ENCODE assay signal across 1 cellular context in the genomic region with DNA sequence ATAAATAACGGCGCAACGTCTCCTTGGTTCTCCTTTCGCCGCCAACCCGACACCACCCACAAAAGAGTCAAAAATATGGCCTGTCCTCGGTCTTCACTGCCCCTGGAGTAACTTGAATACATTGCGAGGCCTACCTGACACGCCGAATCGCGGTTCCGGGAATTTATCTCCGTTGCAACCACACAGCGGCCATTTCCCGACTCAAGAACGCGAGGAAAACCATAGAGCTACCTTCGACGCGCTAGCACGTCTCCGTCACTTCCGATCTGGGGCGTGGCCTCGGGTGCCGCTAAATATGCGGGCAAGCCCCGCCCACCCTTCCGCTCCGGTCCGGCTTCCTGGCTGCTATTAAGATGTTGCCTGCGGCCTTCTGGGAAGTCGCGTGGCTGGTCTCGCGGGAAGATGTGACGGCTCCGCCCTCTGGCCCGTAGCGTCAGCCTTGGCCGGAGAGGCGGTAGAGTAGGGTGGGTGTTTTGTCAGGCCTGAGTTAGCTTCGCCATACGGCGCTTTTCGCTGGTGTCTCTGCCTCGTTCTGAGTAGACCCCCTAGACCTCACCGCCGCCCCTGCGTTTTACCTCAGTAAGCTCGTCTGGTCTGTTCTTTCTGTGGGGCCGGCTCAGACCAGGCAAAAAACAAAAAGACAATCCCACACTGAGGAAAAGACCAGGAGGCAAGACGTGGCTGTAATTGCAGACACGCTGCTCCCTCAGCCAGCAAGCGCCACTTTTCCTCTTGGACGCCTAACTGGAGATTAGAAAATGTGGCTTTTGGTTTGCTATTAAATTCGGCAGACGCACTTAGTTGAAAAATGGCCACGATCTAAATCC.
TF ChIP-seq lines count a peak whose summit lies in the region.

A gene with protein sequence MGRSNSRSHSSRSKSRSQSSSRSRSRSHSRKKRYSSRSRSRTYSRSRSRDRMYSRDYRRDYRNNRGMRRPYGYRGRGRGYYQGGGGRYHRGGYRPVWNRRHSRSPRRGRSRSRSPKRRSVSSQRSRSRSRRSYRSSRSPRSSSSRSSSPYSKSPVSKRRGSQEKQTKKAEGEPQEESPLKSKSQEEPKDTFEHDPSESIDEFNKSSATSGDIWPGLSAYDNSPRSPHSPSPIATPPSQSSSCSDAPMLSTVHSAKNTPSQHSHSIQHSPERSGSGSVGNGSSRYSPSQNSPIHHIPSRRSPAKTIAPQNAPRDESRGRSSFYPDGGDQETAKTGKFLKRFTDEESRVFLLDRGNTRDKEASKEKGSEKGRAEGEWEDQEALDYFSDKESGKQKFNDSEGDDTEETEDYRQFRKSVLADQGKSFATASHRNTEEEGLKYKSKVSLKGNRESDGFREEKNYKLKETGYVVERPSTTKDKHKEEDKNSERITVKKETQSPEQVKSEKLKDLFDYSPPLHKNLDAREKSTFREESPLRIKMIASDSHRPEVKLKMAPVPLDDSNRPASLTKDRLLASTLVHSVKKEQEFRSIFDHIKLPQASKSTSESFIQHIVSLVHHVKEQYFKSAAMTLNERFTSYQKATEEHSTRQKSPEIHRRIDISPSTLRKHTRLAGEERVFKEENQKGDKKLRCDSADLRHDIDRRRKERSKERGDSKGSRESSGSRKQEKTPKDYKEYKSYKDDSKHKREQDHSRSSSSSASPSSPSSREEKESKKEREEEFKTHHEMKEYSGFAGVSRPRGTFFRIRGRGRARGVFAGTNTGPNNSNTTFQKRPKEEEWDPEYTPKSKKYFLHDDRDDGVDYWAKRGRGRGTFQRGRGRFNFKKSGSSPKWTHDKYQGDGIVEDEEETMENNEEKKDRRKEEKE (minus strand): TSS at position 268 of the 827 bp plus-strand sequence. CDS start 9,980 bp downstream, outside the sequence.

TF ChIP-seq in HepG2, 621 proteins besides CTCF, POLR2A, EP300 and RAD21 (continued from another document and continues in another):
- TF ChIP-seq, protein P1, sequence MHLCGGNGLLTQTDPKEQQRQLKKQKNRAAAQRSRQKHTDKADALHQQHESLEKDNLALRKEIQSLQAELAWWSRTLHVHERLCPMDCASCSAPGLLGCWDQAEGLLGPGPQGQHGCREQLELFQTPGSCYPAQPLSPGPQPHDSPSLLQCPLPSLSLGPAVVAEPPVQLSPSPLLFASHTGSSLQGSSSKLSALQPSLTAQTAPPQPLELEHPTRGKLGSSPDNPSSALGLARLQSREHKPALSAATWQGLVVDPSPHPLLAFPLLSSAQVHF (CRISPR knock-in tag; IDR thresholded peaks at IDR 0.05): no peak
- TF ChIP-seq ZFX (CRISPR knock-in tag; IDR thresholded peaks at IDR 0.05; ENCODE audit: low read depth) (peak; percentile 98), RFX5 (IDR thresholded peaks at IDR 0.05; ENCODE audit: low read depth, low read length) (no peak; the same call in 1 of the 2 replicates), MAFK (conservative IDR thresholded peaks at IDR 0.05 in 1 of 2, IDR thresholded peaks at IDR 0.05 in 1 of 2; ENCODE audit: low read length in 2 of 2) (no peak), ISL2 (CRISPR knock-in tag; IDR thresholded peaks at IDR 0.05) (peak; percentile 40), ZNF44 (CRISPR knock-in tag; IDR thresholded peaks at IDR 0.05) (peak; percentile 99), ZNF547 (CRISPR knock-in tag; IDR thresholded peaks at IDR 0.05) (peak; percentile 96), TAF1 (CRISPR knock-in tag; IDR thresholded peaks at IDR 0.05) (peak; percentile 96), ZNF781 (CRISPR knock-in tag; IDR thresholded peaks at IDR 0.05; ENCODE audit: borderline replicate concordance, not compliant biosample characterization) (peak; percentile 87), SCMH1 (CRISPR knock-in tag; IDR thresholded peaks at IDR 0.05; ENCODE audit: borderline replicate concordance) (no peak), YEATS4 (CRISPR knock-in tag; IDR thresholded peaks at IDR 0.05; ENCODE audit: borderline replicate concordance) (peak; percentile 78), NPAS2 (CRISPR knock-in tag; IDR thresholded peaks at IDR 0.05; ENCODE audit: borderline replicate concordance) (no peak)
- TF ChIP-seq, protein P2, sequence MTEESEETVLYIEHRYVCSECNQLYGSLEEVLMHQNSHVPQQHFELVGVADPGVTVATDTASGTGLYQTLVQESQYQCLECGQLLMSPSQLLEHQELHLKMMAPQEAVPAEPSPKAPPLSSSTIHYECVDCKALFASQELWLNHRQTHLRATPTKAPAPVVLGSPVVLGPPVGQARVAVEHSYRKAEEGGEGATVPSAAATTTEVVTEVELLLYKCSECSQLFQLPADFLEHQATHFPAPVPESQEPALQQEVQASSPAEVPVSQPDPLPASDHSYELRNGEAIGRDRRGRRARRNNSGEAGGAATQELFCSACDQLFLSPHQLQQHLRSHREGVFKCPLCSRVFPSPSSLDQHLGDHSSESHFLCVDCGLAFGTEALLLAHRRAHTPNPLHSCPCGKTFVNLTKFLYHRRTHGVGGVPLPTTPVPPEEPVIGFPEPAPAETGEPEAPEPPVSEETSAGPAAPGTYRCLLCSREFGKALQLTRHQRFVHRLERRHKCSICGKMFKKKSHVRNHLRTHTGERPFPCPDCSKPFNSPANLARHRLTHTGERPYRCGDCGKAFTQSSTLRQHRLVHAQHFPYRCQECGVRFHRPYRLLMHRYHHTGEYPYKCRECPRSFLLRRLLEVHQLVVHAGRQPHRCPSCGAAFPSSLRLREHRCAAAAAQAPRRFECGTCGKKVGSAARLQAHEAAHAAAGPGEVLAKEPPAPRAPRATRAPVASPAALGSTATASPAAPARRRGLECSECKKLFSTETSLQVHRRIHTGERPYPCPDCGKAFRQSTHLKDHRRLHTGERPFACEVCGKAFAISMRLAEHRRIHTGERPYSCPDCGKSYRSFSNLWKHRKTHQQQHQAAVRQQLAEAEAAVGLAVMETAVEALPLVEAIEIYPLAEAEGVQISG (CRISPR knock-in tag; IDR thresholded peaks at IDR 0.05): peak; percentile 99
- TF ChIP-seq, protein P3, sequence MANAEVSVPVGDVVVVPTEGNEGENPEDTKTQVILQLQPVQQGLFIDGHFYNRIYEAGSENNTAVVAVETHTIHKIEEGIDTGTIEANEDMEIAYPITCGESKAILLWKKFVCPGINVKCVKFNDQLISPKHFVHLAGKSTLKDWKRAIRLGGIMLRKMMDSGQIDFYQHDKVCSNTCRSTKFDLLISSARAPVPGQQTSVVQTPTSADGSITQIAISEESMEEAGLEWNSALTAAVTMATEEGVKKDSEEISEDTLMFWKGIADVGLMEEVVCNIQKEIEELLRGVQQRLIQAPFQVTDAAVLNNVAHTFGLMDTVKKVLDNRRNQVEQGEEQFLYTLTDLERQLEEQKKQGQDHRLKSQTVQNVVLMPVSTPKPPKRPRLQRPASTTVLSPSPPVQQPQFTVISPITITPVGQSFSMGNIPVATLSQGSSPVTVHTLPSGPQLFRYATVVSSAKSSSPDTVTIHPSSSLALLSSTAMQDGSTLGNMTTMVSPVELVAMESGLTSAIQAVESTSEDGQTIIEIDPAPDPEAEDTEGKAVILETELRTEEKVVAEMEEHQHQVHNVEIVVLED (CRISPR knock-in tag; IDR thresholded peaks at IDR 0.05; ENCODE audit: borderline replicate concordance): peak; percentile 93
- TF ChIP-seq, protein P4, sequence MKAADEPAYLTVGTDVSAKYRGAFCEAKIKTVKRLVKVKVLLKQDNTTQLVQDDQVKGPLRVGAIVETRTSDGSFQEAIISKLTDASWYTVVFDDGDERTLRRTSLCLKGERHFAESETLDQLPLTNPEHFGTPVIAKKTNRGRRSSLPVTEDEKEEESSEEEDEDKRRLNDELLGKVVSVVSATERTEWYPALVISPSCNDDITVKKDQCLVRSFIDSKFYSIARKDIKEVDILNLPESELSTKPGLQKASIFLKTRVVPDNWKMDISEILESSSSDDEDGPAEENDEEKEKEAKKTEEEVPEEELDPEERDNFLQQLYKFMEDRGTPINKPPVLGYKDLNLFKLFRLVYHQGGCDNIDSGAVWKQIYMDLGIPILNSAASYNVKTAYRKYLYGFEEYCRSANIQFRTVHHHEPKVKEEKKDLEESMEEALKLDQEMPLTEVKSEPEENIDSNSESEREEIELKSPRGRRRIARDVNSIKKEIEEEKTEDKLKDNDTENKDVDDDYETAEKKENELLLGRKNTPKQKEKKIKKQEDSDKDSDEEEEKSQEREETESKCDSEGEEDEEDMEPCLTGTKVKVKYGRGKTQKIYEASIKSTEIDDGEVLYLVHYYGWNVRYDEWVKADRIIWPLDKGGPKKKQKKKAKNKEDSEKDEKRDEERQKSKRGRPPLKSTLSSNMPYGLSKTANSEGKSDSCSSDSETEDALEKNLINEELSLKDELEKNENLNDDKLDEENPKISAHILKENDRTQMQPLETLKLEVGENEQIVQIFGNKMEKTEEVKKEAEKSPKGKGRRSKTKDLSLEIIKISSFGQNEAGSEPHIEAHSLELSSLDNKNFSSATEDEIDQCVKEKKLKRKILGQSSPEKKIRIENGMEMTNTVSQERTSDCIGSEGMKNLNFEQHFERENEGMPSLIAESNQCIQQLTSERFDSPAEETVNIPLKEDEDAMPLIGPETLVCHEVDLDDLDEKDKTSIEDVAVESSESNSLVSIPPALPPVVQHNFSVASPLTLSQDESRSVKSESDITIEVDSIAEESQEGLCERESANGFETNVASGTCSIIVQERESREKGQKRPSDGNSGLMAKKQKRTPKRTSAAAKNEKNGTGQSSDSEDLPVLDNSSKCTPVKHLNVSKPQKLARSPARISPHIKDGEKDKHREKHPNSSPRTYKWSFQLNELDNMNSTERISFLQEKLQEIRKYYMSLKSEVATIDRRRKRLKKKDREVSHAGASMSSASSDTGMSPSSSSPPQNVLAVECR (CRISPR knock-in tag; IDR thresholded peaks at IDR 0.05; ENCODE audit: borderline replicate concordance): peak; percentile 82; the same call in 1 of the 2 replicates
- TF ChIP-seq, protein P5, sequence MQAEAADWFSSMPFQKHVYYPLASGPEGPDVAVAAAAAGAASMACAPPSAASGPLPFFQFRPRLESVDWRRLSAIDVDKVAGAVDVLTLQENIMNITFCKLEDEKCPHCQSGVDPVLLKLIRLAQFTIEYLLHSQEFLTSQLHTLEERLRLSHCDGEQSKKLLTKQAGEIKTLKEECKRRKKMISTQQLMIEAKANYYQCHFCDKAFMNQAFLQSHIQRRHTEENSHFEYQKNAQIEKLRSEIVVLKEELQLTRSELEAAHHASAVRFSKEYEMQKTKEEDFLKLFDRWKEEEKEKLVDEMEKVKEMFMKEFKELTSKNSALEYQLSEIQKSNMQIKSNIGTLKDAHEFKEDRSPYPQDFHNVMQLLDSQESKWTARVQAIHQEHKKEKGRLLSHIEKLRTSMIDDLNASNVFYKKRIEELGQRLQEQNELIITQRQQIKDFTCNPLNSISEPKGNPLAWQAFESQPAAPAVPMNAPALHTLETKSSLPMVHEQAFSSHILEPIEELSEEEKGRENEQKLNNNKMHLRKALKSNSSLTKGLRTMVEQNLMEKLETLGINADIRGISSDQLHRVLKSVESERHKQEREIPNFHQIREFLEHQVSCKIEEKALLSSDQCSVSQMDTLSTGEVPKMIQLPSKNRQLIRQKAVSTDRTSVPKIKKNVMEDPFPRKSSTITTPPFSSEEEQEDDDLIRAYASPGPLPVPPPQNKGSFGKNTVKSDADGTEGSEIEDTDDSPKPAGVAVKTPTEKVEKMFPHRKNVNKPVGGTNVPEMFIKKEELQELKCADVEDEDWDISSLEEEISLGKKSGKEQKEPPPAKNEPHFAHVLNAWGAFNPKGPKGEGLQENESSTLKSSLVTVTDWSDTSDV (CRISPR knock-in tag; IDR thresholded peaks at IDR 0.05): no peak
- TF ChIP-seq, protein P6, sequence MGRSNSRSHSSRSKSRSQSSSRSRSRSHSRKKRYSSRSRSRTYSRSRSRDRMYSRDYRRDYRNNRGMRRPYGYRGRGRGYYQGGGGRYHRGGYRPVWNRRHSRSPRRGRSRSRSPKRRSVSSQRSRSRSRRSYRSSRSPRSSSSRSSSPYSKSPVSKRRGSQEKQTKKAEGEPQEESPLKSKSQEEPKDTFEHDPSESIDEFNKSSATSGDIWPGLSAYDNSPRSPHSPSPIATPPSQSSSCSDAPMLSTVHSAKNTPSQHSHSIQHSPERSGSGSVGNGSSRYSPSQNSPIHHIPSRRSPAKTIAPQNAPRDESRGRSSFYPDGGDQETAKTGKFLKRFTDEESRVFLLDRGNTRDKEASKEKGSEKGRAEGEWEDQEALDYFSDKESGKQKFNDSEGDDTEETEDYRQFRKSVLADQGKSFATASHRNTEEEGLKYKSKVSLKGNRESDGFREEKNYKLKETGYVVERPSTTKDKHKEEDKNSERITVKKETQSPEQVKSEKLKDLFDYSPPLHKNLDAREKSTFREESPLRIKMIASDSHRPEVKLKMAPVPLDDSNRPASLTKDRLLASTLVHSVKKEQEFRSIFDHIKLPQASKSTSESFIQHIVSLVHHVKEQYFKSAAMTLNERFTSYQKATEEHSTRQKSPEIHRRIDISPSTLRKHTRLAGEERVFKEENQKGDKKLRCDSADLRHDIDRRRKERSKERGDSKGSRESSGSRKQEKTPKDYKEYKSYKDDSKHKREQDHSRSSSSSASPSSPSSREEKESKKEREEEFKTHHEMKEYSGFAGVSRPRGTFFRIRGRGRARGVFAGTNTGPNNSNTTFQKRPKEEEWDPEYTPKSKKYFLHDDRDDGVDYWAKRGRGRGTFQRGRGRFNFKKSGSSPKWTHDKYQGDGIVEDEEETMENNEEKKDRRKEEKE (IDR thresholded peaks at IDR 0.05): no peak
- TF ChIP-seq, protein P7, sequence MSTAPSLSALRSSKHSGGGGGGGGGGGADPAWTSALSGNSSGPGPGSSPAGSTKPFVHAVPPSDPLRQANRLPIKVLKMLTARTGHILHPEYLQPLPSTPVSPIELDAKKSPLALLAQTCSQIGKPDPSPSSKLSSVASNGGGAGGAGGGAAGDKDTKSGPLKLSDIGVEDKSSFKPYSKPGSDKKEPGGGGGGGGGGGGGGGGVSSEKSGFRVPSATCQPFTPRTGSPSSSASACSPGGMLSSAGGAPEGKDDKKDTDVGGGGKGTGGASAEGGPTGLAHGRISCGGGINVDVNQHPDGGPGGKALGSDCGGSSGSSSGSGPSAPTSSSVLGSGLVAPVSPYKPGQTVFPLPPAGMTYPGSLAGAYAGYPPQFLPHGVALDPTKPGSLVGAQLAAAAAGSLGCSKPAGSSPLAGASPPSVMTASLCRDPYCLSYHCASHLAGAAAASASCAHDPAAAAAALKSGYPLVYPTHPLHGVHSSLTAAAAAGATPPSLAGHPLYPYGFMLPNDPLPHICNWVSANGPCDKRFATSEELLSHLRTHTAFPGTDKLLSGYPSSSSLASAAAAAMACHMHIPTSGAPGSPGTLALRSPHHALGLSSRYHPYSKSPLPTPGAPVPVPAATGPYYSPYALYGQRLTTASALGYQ (CRISPR knock-in tag; IDR thresholded peaks at IDR 0.05): no peak; the same call in 1 of the 2 replicates
- TF ChIP-seq, protein P8, sequence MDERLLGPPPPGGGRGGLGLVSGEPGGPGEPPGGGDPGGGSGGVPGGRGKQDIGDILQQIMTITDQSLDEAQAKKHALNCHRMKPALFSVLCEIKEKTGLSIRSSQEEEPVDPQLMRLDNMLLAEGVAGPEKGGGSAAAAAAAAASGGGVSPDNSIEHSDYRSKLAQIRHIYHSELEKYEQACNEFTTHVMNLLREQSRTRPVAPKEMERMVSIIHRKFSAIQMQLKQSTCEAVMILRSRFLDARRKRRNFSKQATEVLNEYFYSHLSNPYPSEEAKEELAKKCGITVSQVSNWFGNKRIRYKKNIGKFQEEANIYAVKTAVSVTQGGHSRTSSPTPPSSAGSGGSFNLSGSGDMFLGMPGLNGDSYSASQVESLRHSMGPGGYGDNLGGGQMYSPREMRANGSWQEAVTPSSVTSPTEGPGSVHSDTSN (CRISPR knock-in tag; IDR thresholded peaks at IDR 0.05): peak; percentile 41; the same call in 1 of the 2 replicates
